In the genomic region with DNA sequence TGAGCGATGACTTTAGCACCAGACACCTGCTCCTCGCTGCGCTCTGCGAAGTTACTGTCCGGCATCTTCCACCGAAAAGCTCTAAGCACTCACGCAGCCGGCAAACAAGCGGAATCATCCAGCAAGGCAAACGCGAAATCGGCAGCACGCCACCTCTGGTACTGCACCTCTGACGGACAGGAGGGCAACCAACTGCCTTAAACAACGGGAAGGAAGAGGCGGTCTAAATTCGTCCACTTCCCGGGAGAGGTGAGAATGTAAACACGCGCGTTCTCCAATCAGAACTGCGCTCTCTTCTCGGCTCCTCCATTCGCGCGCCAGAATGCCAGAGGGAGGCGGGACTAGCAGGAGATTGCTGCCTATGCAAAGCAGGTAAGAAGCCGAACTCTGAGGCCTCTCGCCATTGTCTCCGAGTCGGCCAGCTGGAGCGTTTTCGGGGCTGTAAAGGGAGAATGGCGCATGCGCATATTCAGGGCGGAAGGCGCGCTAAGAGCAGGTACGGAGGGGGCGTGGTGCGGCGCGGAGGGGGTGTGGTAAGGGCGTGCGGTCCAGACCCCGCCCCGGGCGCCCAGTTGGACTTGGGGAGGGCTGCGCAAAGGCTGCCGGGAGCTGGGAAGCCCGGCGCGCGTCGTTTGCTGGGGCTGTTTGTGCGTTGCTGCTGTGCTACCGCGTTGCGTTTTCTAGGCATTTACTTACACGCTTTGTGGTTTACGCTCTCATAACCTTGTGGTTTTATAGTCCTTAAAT, we compare ENCODE assay signal across 8 cellular contexts. TPM values are rescaled to one million over a fixed set of nuclear protein-coding genes. Genes with fewer than 3 reads are reported as not detected.
DNase-seq lines count a peak whose midpoint lies in the region; TF ChIP-seq lines count a peak whose summit lies in the region.

A gene with protein sequence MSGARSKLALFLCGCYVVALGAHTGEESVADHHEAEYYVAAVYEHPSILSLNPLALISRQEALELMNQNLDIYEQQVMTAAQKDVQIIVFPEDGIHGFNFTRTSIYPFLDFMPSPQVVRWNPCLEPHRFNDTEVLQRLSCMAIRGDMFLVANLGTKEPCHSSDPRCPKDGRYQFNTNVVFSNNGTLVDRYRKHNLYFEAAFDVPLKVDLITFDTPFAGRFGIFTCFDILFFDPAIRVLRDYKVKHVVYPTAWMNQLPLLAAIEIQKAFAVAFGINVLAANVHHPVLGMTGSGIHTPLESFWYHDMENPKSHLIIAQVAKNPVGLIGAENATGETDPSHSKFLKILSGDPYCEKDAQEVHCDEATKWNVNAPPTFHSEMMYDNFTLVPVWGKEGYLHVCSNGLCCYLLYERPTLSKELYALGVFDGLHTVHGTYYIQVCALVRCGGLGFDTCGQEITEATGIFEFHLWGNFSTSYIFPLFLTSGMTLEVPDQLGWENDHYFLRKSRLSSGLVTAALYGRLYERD (plus strand): TSS at position 347 of the 747 bp plus-strand sequence. CDS start 33,695 bp downstream, outside the sequence.
A gene (minus strand): TSS at position 171 of the 747 bp plus-strand sequence. CDS start 106 bp downstream, at position 65.

- WGBS in ovary, 3 donors = 0 to 1% (median 0%) methylated on average over 58 to 61 of the region's 61 CpGs
- 0 to 1% methylated on average over 61 of the region's 61 CpGs for WGBS in tibial nerve, 2 donors

- H3K27me3 ChIP-seq in H7 (ENCODE audit: control insufficient read depth, insufficient read depth, low read length) = no peaks in the 10 kb centered on the region
- no peaks in the 10 kb centered on the region for H3K27me3 ChIP-seq in ovary
- no peaks in the 10 kb centered on the region for H3K27me3 ChIP-seq in tibial nerve

- peak within 1 kb of the TSS; percentile 77 for H3K4me3 ChIP-seq in H7 (ENCODE audit: insufficient read depth, low read depth, low read length)
- peak within 1 kb of the TSS; percentile 92 for H3K4me3 ChIP-seq in ovary
- peak within 1 kb of the TSS; percentile 62 to 95 (median 79) for H3K4me3 ChIP-seq in tibial nerve

- peak; percentile 83 for TF ChIP-seq POLR2A in ovary (IDR thresholded peaks at IDR 0.05)
- TF ChIP-seq POLR2A in tibial nerve (IDR thresholded peaks at IDR 0.05) = peak; percentile 51 to 73

- H3K4me1 ChIP-seq in ovary (ENCODE audit: insufficient read depth) (peaks cover 13% of the 10 kb centered on the region), tibial nerve (peaks cover 5 to 34% (median 11%) of the 10 kb centered on the region in 4 donors)

- TF ChIP-seq EP300 in ovary (IDR thresholded peaks at IDR 0.05) = no peak
- TF ChIP-seq EP300 in tibial nerve (IDR thresholded peaks at IDR 0.05) = peak; percentile 73 to 91

- no peaks in the 10 kb centered on the region for H3K9me3 ChIP-seq in ovary
- H3K9me3 ChIP-seq in tibial nerve = no peaks in the 10 kb centered on the region

- peak; percentile 100 for DNase-seq in G401 (ENCODE audit: low spot score)
- DNase-seq in H7 = peak; percentile 92
- DNase-seq in NAMALWA (ENCODE audit: low spot score) = peak; percentile 100
- DNase-seq in activated effector memory CD4-positive, alpha-beta T cell treated with anti-CD3 and anti-CD28 coated beads, Interleukin-2, amount 50 U/mL, for 16 hours = peak; percentile 99
- peak; percentile 99 for DNase-seq in globus pallidus (ENCODE audit: low spot score)
- DNase-seq in ovary = peak; percentile 97 to 98 (median 98)
- DNase-seq in tibial nerve (ENCODE audit: low spot score in 2 of 2) = peak; percentile 89 to 96
- DNase-seq in DMS79 (lab: John Stamatoyannopoulos, UW) = no peak

- intact Hi-C loops in ovary (cut with DNase I) = no loop called here

- TF ChIP-seq CTCF in ovary (IDR thresholded peaks at IDR 0.05) (peak in 1 of 3 donors; percentile 31), tibial nerve (IDR thresholded peaks at IDR 0.05) (peak in 4 of 5 experiments; percentile 11 to 59 (median 40))

- in situ Hi-C loops in G401 (cut with HindIII; ENCODE audit: low sequenced_read_pairs) = no loop called here

- H3K27ac ChIP-seq in ovary (peak within 1 kb of the TSS; percentile 13 to 79), tibial nerve (peak within 1 kb of the TSS; percentile 73 to 95 (median 87))

- H3K36me3 ChIP-seq in H7 (replicated peaks; ENCODE audit: control insufficient read depth, insufficient read depth, low read length) (peaks cover 13% of the 10 kb centered on the region), ovary (no peaks in the 10 kb centered on the region), tibial nerve (peaks cover 0 to 28% (median 6%) of the 10 kb centered on the region in 3 donors)

RNA-seq across cellular contexts. Expression of the first gene that starts in this region (rescaled TPM):
- total RNA-seq in G401 (2014; rRNA removed; shearing (Covaris generic)) = 3.3 and 10.4 TPM in 2 replicates
- 13.4 and 18.1 TPM in 2 replicates for total RNA-seq in H7 (2014; rRNA removed; shearing (Covaris generic))
- total RNA-seq in ovary (10 to 100 TPM; 19.8 to 40.3 (median 30.2) TPM), tibial nerve (10 to 100 TPM; 14.4 to 50.0 (median 40.2) TPM)
- 10 to 100 TPM; 24.5 to 44.1 TPM for polyA plus RNA-seq in ovary

RNA-seq across cellular contexts. Expression of the second gene that starts in this region (rescaled TPM):
- total RNA-seq in G401 (2014; rRNA removed; shearing (Covaris generic)) = 15.0 and 17.4 TPM in 2 replicates
- total RNA-seq in H7 (2014; rRNA removed; shearing (Covaris generic)) = 52.0 and 69.3 TPM in 2 replicates
- 10 to 100 TPM; 11.3 to 22.7 (median 19.7) TPM for total RNA-seq in ovary
- polyA plus RNA-seq in ovary = 10 to 100 TPM; 13.4 to 15.1 TPM
- total RNA-seq in tibial nerve = 10 to 100 TPM; 19.0 to 33.3 (median 24.2) TPM
